Comparison of ENCODE assay signal across 16 cellular contexts in the genomic region with DNA sequence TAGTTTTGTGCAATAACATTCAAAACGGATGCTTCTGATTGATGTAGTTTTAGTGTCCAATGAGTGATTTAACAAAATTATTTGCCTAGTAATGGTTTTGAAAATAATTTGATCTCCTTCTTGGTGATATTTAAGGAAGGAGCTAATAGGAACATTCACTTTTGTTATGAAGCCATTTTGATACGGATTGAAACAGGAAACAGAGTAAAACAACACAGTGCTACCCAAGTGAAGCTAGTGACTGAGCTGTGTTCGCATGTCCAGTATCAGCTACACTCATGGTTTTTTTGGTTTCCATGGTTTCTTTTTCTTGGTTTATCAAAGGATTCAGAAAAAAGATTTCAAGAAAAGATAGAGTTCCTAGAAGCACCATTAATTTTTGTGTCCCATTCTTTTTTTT. TPM values are rescaled to one million over a fixed set of nuclear protein-coding genes. Genes with fewer than 3 reads are reported as not detected.
DNase-seq lines count a peak whose midpoint lies in the region; ATAC-seq and TF ChIP-seq lines count a peak whose summit lies in the region.
"Had no signal": no experiment of that assay in that cellular context is flagged by ENCODE, and none has a peak within 500 bp of the region (broad histone marks: within the 10 kb centered on the region; RNA-seq: fewer than 3 reads in every experiment).

No MANE protein-coding gene starts in this region.

- intact Hi-C loops in naive thymus-derived CD4-positive, alpha-beta T cell (cut with micrococcal nuclease): loop anchor here in 1 of 2 donors (1.0 kb wide), 1 partner anchor 42 kb away; no protein-coding TSS in a partner anchor

- WGBS in gastroesophageal sphincter (ENCODE audit: low coverage in 1 of 2), 2 donors: 67 to 85% methylated on average over 3 of the region's 3 CpGs

- peaks cover 17% of the 10 kb centered on the region for H3K36me3 Mint-ChIP-seq in CD4-positive, CD25-positive, alpha-beta regulatory T cell
- peaks cover 14% of the 10 kb centered on the region for H3K36me3 Mint-ChIP-seq in activated naive CD8-positive, alpha-beta T cell
- H3K36me3 Mint-ChIP-seq in naive thymus-derived CD4-positive, alpha-beta T cell: peaks cover 0 to 56% (median 9%) of the 10 kb centered on the region in 5 donors

- H3K9me3 Mint-ChIP-seq in CD4-positive, CD25-positive, alpha-beta regulatory T cell: peaks cover 0 to 4% (median 0%) of the 10 kb centered on the region in 7 donors
- peaks cover 8% of the 10 kb centered on the region for H3K9me3 Mint-ChIP-seq in activated naive CD8-positive, alpha-beta T cell (ENCODE audit: low read depth)
- H3K9me3 Mint-ChIP-seq in naive thymus-derived CD4-positive, alpha-beta T cell: peaks cover 0 to 7% (median 3%) of the 10 kb centered on the region in 11 donors

- H3K36me3 ChIP-seq in CD4-positive, CD25-positive, alpha-beta regulatory T cell (ENCODE audit: control insufficient read depth, insufficient read depth, low read length): no peaks in the 10 kb centered on the region
- H3K36me3 ChIP-seq in naive thymus-derived CD4-positive, alpha-beta T cell (ENCODE audit: control insufficient read depth in 2 of 3, insufficient read depth in 3 of 3, low read length in 3 of 3): no peaks in the 10 kb centered on the region
- peaks cover 0 to 13% of the 10 kb centered on the region in 2 donors for H3K36me3 ChIP-seq in gastroesophageal sphincter

- TF ChIP-seq CTCF in GM13977 (IDR thresholded peaks at IDR 0.05; ENCODE audit: extremely low read depth, insufficient read depth, missing control alignments): no peak
- TF ChIP-seq CTCF in gastroesophageal sphincter (IDR thresholded peaks at IDR 0.05): no peak

- DNase-seq in CD4-positive, CD25-positive, alpha-beta regulatory T cell: peak in 2 of 3 donors; percentile 20 to 70
- peak; percentile 12 for DNase-seq in GM13977 (ENCODE audit: low spot score)
- DNase-seq in naive thymus-derived CD4-positive, alpha-beta T cell: peak in 5 of 9 donors; percentile 13 to 42 (median 40)
- DNase-seq in NCI-H1105 treated with DMSO at 0.1 percent for 48 hours (lab: John Stamatoyannopoulos, UW): no peak
- DNase-seq in cortex of kidney (lab: John Stamatoyannopoulos, UW): no peak
- DNase-seq in NCI-H2029 treated with DMSO at 0.1 percent for 48 hours (lab: John Stamatoyannopoulos, UW): no peak
- DNase-seq: activated gamma-delta T cell treated with Interleukin-2 at 50 U/mL for 16 hours; cerebellar nuclear complex; mesenchymal stem cell; NCI-H1694; posterior cingulate gyrus; stimulated activated CD4-positive, alpha-beta T cell treated with anti-CD3 and anti-CD28 coated beads, Interleukin-4, amount 100 ng/mL, for 4 hours had no signal

- in situ Hi-C loops in GM13977 (cut with MboI; ENCODE audit: low pct_unique_long_range_greater_than_20kb, low sequenced_read_pairs, unreplicated experiment): no loop called here

- no peak for TF ChIP-seq EP300 in gastroesophageal sphincter (IDR thresholded peaks at IDR 0.05)

- H3K27me3 Mint-ChIP-seq in CD4-positive, CD25-positive, alpha-beta regulatory T cell: no peaks in the 10 kb centered on the region
- H3K27me3 Mint-ChIP-seq in activated naive CD8-positive, alpha-beta T cell: no peaks in the 10 kb centered on the region
- no peaks in the 10 kb centered on the region for H3K27me3 Mint-ChIP-seq in naive thymus-derived CD4-positive, alpha-beta T cell

- no peak for TF ChIP-seq POLR2A in gastroesophageal sphincter (IDR thresholded peaks at IDR 0.05)

- peak overlapping the region; percentile 90 to 96 (median 96) for H3K27ac Mint-ChIP-seq in CD4-positive, CD25-positive, alpha-beta regulatory T cell
- H3K27ac Mint-ChIP-seq in activated naive CD8-positive, alpha-beta T cell: peak overlapping the region; percentile 85
- H3K27ac Mint-ChIP-seq in naive thymus-derived CD4-positive, alpha-beta T cell: peak overlapping the region; percentile 76 to 96 (median 94)

- peaks cover 71% of the 10 kb centered on the region for H3K4me1 ChIP-seq in CD4-positive, CD25-positive, alpha-beta regulatory T cell (ENCODE audit: control insufficient read depth, insufficient read depth, low read length, poor library complexity, severe bottlenecking)
- peaks cover 41 to 52% of the 10 kb centered on the region in 2 donors for H3K4me1 ChIP-seq in naive thymus-derived CD4-positive, alpha-beta T cell (ENCODE audit: control insufficient read depth in 2 of 2, insufficient read depth in 2 of 2, low read length in 2 of 2)
- H3K4me1 ChIP-seq in gastroesophageal sphincter: peaks cover 0 to 23% (median 0%) of the 10 kb centered on the region in 3 donors
- H3K4me1 ChIP-seq: SJSA1 had no signal

- POLR2A ChIA-PET in naive thymus-derived CD4-positive, alpha-beta T cell (lab: Charles Lee): interaction anchor here (0.7 to 4.6 kb wide), 16 partner anchors 15 to 226 kb away, joined by 3 to 82 read pairs (median 4); a partner anchor contains a TSS

- H3K4me3 ChIP-seq in CD4-positive, CD25-positive, alpha-beta regulatory T cell (ENCODE audit: low read depth, low read length): peak overlapping the region; percentile 81
- H3K4me3 ChIP-seq in naive thymus-derived CD4-positive, alpha-beta T cell (ENCODE audit: low read length): peak overlapping the region; percentile 44
- no peak overlapping the region for H3K4me3 ChIP-seq in gastroesophageal sphincter
- H3K4me3 ChIP-seq: SJSA1 had no signal

- H3K9me3 ChIP-seq in CD4-positive, CD25-positive, alpha-beta regulatory T cell (ENCODE audit: control insufficient read depth in 2 of 2, low read length in 2 of 2): no peaks in the 10 kb centered on the region
- no peaks in the 10 kb centered on the region for H3K9me3 ChIP-seq in naive thymus-derived CD4-positive, alpha-beta T cell (ENCODE audit: control insufficient read depth in 2 of 3, low read length in 3 of 3)
- no peaks in the 10 kb centered on the region for H3K9me3 ChIP-seq in gastroesophageal sphincter
- H3K9me3 ChIP-seq: SJSA1 had no signal

- H3K27me3 ChIP-seq in CD4-positive, CD25-positive, alpha-beta regulatory T cell (ENCODE audit: control insufficient read depth, insufficient read depth, low read length): no peaks in the 10 kb centered on the region
- no peaks in the 10 kb centered on the region for H3K27me3 ChIP-seq in naive thymus-derived CD4-positive, alpha-beta T cell (ENCODE audit: control insufficient read depth in 2 of 2, insufficient read depth in 2 of 2, low read length in 2 of 2)
- H3K27me3 ChIP-seq in gastroesophageal sphincter: no peaks in the 10 kb centered on the region
- H3K27me3 ChIP-seq: SJSA1 had no signal

- peak overlapping the region; percentile 67 to 93 (median 82) for H3K4me3 Mint-ChIP-seq in CD4-positive, CD25-positive, alpha-beta regulatory T cell
- H3K4me3 Mint-ChIP-seq in activated naive CD8-positive, alpha-beta T cell: peak overlapping the region; percentile 78
- H3K4me3 Mint-ChIP-seq in naive thymus-derived CD4-positive, alpha-beta T cell: peak overlapping the region; percentile 65 to 87 (median 80)

- peaks cover 49 to 79% (median 61%) of the 10 kb centered on the region in 4 donors for H3K4me1 Mint-ChIP-seq in CD4-positive, CD25-positive, alpha-beta regulatory T cell
- H3K4me1 Mint-ChIP-seq in activated naive CD8-positive, alpha-beta T cell (ENCODE audit: low read depth): peaks cover 72% of the 10 kb centered on the region
- H3K4me1 Mint-ChIP-seq in naive thymus-derived CD4-positive, alpha-beta T cell: peaks cover 40 to 81% (median 76%) of the 10 kb centered on the region in 7 donors

- CTCF ChIA-PET in naive thymus-derived CD4-positive, alpha-beta T cell (lab: Charles Lee): interaction anchor here (1.7 kb wide), 1 partner anchor 37 kb away, joined by 5 read pairs; no protein-coding TSS in a partner anchor

- H3K27ac ChIP-seq in CD4-positive, CD25-positive, alpha-beta regulatory T cell (ENCODE audit: insufficient read depth, low read length, poor library complexity, severe bottlenecking): peak overlapping the region; percentile 69
- H3K27ac ChIP-seq in naive thymus-derived CD4-positive, alpha-beta T cell (ENCODE audit: low read depth, low read length): peak overlapping the region; percentile 57
- H3K27ac ChIP-seq in gastroesophageal sphincter: peak overlapping the region in 2 of 4 donors; percentile 57 to 66
- H3K27ac ChIP-seq: SJSA1 had no signal

- ATAC-seq in CD4-positive, CD25-positive, alpha-beta regulatory T cell (ENCODE audit: low read depth in 2 of 2): peak in 1 of 2 donors; percentile 39
- peak; percentile 67 for ATAC-seq in naive thymus-derived CD4-positive, alpha-beta T cell
- no peak for ATAC-seq in gastroesophageal sphincter
- ATAC-seq: esophagus mucosa had no signal

RNA-seq across cellular contexts. Expression of a gene that starts 40.1 kb away (rescaled TPM):
- total RNA-seq in CD4-positive, CD25-positive, alpha-beta regulatory T cell: 61.0 TPM
- 10 to 100 TPM; 21.5 to 31.5 (median 27.5) TPM for polyA plus RNA-seq in CD4-positive, CD25-positive, alpha-beta regulatory T cell
- 100 to 1,000 TPM in 2 of 5 experiments, 10 to 100 TPM in 3; 64.9 to 111 (median 94.1) TPM for total RNA-seq in naive thymus-derived CD4-positive, alpha-beta T cell
- 10 to 100 TPM; 33.4 to 33.7 TPM for polyA plus RNA-seq in naive thymus-derived CD4-positive, alpha-beta T cell
- total RNA-seq in gastroesophageal sphincter: 100 to 1,000 TPM; 217 to 358 (median 228) TPM

RNA-seq across cellular contexts. Expression of a gene that starts 42.0 kb away (rescaled TPM):
- total RNA-seq in CD4-positive, CD25-positive, alpha-beta regulatory T cell: 23.4 TPM
- polyA plus RNA-seq in CD4-positive, CD25-positive, alpha-beta regulatory T cell: 10 to 100 TPM; 25.8 to 27.8 (median 26.3) TPM
- 10 to 100 TPM; 20.3 to 37.7 (median 29.3) TPM for total RNA-seq in naive thymus-derived CD4-positive, alpha-beta T cell
- 10 to 100 TPM; 24.0 to 25.6 TPM for polyA plus RNA-seq in naive thymus-derived CD4-positive, alpha-beta T cell
- 10 to 100 TPM; 44.7 to 75.8 (median 50.4) TPM for total RNA-seq in gastroesophageal sphincter

Comparison
In these comparisons a context has a peak if more than half of its experiments do, and no peak if none do; other contexts are left out.
1. DNase-seq: peak in CD4-positive, CD25-positive, alpha-beta regulatory T cell (2 of 3), GM13977 (single experiment) and naive thymus-derived CD4-positive, alpha-beta T cell (5 of 9); none in NCI-H1105 treated with DMSO at 0.1 percent for 48 hours (single experiment), cortex of kidney (single experiment) and NCI-H2029 treated with DMSO at 0.1 percent for 48 hours (single experiment).
2. H3K4me3 ChIP-seq: peak in CD4-positive, CD25-positive, alpha-beta regulatory T cell (single experiment) and naive thymus-derived CD4-positive, alpha-beta T cell (single experiment); none in gastroesophageal sphincter (0 of 2).
3. Peak in every context shown above with its lines, with median percentiles within 50 percentile points of each other: H3K27ac Mint-ChIP-seq and H3K4me3 Mint-ChIP-seq.